In genomic region chr6:35300848-35301247, GRCh38 we compare ENCODE assay signal across 9 cellular contexts. TPM values are rescaled to one million over a fixed set of nuclear protein-coding genes. Genes with fewer than 3 reads are reported as not detected.
A peak's percentile ranks its signal among the peaks of the same experiment; 100 is the strongest.
DNase-seq lines count a peak whose midpoint lies in the region; ATAC-seq lines count a peak whose summit lies in the region.
"Had no signal": no experiment of that assay in that cellular context is flagged by ENCODE, and none has a peak within 500 bp of the region (broad histone marks: within the 10 kb centered on the region; RNA-seq: fewer than 3 reads in every experiment).

No MANE protein-coding gene starts in this region.

- peak overlapping the region; percentile 86 for H3K4me3 Mint-ChIP-seq in central memory CD8-positive, alpha-beta T cell

- H3K27me3 ChIP-seq in MG63 = no peaks in the 10 kb centered on the region

- peaks cover 33% of the 10 kb centered on the region for H3K36me3 Mint-ChIP-seq in central memory CD8-positive, alpha-beta T cell (ENCODE audit: insufficient read depth)

- H3K4me3 ChIP-seq in MG63 = no peak overlapping the region
- H3K4me3 ChIP-seq: thoracic aorta had no signal

- H3K9me3 Mint-ChIP-seq in central memory CD8-positive, alpha-beta T cell = no peaks in the 10 kb centered on the region

- peak; percentile 44 for ATAC-seq in central memory CD8-positive, alpha-beta T cell (replicated peaks; ENCODE audit: extremely low read depth, poor library complexity, severe bottlenecking)
- no peak for ATAC-seq in GM19324 (IDR thresholded peaks at IDR 0.05; ENCODE audit: low FRiP score, unreplicated experiment)

- peak overlapping the region; percentile 90 for H3K27ac Mint-ChIP-seq in central memory CD8-positive, alpha-beta T cell (ENCODE audit: low read depth)

- peaks cover 58% of the 10 kb centered on the region for H3K4me1 Mint-ChIP-seq in central memory CD8-positive, alpha-beta T cell

- DNase-seq in SIG-M5 treated with dmso at 0.1 percent for 504 hours (lab: John Stamatoyannopoulos, UW; ENCODE audit: unreplicated experiment) = peak; percentile 12
- no peak for DNase-seq in SIG-M5 (lab: John Stamatoyannopoulos, UW)
- peak in 3 of 5 experiments; percentile 40 to 90 (median 68) for DNase-seq in T-helper 2 cell
- peak in 1 of 2 donors; percentile 47 for DNase-seq in central memory CD8-positive, alpha-beta T cell (ENCODE audit: low spot score in 2 of 2)
- DNase-seq in stimulated activated naive CD4-positive, alpha-beta T cell treated with Interleukin-2 at 50 U/mL for 16 hours (lab: John Stamatoyannopoulos, UW) = peak; percentile 4
- DNase-seq in MG63 = no peak
- DNase-seq in NAMALWA (ENCODE audit: low spot score) = no peak

- no peaks in the 10 kb centered on the region for H3K9me3 ChIP-seq in MG63
- H3K9me3 ChIP-seq: thoracic aorta had no signal

- no peaks in the 10 kb centered on the region for H3K36me3 ChIP-seq in MG63
- H3K36me3 ChIP-seq: thoracic aorta had no signal

- no peaks in the 10 kb centered on the region for H3K27me3 Mint-ChIP-seq in central memory CD8-positive, alpha-beta T cell

RNA-seq across cellular contexts. Expression of gene DEF6, which starts 3.2 kb away (rescaled TPM):
- 0.33 TPM in 1 of 2 replicates, not detected in the other for total RNA-seq in MG63 (2014; rRNA removed; shearing (Covaris generic); ENCODE audit: low replicate concordance)

RNA-seq across cellular contexts. Expression of gene ZNF76, which starts 41.3 kb away (rescaled TPM):
- total RNA-seq in MG63 (2014; rRNA removed; shearing (Covaris generic); ENCODE audit: low replicate concordance) = 14.2 and 14.9 TPM in 2 replicates

RNA-seq across cellular contexts. Expression of gene PPARD, which starts 41.5 kb away (rescaled TPM):
- total RNA-seq in MG63 (2014; rRNA removed; shearing (Covaris generic); ENCODE audit: low replicate concordance) = 5.9 and 15.7 TPM in 2 replicates

Comparison
In these comparisons a context has a peak if more than half of its experiments do, and no peak if none do; other contexts are left out.
1. DNase-seq: peak in SIG-M5 treated with dmso at 0.1 percent for 504 hours (single experiment), T-helper 2 cell (3 of 5) and stimulated activated naive CD4-positive, alpha-beta T cell treated with Interleukin-2 at 50 U/mL for 16 hours (single experiment); none in SIG-M5 (single experiment), MG63 (single experiment) and NAMALWA (single experiment).